In the genomic region with DNA sequence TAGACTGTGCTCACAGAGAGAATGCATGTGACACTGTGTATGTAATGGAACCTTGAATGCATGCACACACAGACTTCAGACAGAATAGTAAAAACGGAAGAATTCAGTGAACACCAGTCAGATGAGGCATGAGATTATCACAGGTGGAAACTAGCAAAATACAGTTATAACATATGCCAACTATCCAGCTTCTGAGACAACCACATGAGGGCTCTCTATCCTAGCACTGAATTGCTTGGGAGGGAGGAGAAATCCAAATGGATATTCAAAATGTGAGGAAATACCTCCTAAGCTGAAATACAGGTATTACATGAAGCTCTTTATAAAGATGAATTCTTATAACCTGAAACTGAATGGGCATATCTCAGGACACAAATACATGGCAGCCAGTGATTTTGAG, we compare ENCODE assay signal across 1 cellular context.
A peak's percentile ranks its signal among the peaks of the same experiment; 100 is the strongest.
TF ChIP-seq lines count a peak whose summit lies in the region.

No MANE protein-coding gene starts in this region.

TF ChIP-seq in HepG2, 621 proteins besides CTCF, POLR2A, EP300 and RAD21:
- TF ChIP-seq GMEB1 (CRISPR knock-in tag; IDR thresholded peaks at IDR 0.05; ENCODE audit: borderline replicate concordance) (no peak), STAG1 (CRISPR knock-in tag; IDR thresholded peaks at IDR 0.05) (0 out of 2 replicates have a peak, but pooled peaks have one; percentile 3)
